27 cellular contexts compared by ENCODE assay signal in genomic region chr9:5900622-5901021, GRCh38. TPM values are rescaled to one million over a fixed set of nuclear protein-coding genes. Genes with fewer than 3 reads are reported as not detected.
"Had no signal": no experiment of that assay in that cellular context is flagged by ENCODE, and none has a peak within 500 bp of the region (broad histone marks: within the 10 kb centered on the region; RNA-seq: fewer than 3 reads in every experiment).

No MANE protein-coding gene starts in this region.

- H2AFZ ChIP-seq: neural progenitor cell, parathyroid adenoma had no signal

- H3K4me3 ChIP-seq: coronary artery, heart left ventricle, mucosa of descending colon, neural progenitor cell, right atrium auricular region, smooth muscle cell, suprapubic skin, thyroid gland, upper lobe of left lung, uterus had no signal

- H3K9me3 ChIP-seq: heart left ventricle, mucosa of descending colon, right atrium auricular region, suprapubic skin, thyroid gland, upper lobe of left lung, uterus had no signal

- H3K36me3 ChIP-seq: neural progenitor cell, thyroid gland, uterus had no signal

- H3K9me3 Mint-ChIP-seq: endodermal cell, natural killer cell, neural progenitor cell had no signal

- H3K4me1 ChIP-seq: neural progenitor cell, parathyroid adenoma, right atrium auricular region, suprapubic skin, upper lobe of left lung, uterus had no signal

- H3K4me2 ChIP-seq: neural progenitor cell, smooth muscle cell had no signal

- H3K4me3 Mint-ChIP-seq: endodermal cell, natural killer cell, neural progenitor cell had no signal

- H3K27ac ChIP-seq: coronary artery, heart left ventricle, neural progenitor cell, parathyroid adenoma, right atrium auricular region, suprapubic skin, thyroid gland, upper lobe of left lung, uterus had no signal

- H3K27ac Mint-ChIP-seq: endodermal cell, neural progenitor cell had no signal

- DNase-seq: effector CD4-positive, alpha-beta T cell; endodermal cell; heart left ventricle; hippocampal formation; mucosa of descending colon; natural killer cell; nucleus accumbens; stimulated activated CD4-positive, alpha-beta T cell treated with anti-CD3 and anti-CD28 coated beads, Interleukin-2, amount 100 ng/mL, for 48 hours; stimulated activated naive CD8-positive, alpha-beta T cell treated with anti-CD3 and anti-CD28 coated beads, Interleukin-15, Interleukin-2, amounts not matched to agents 100 U/mL and 50 U/mL, for 24 hours; thyroid gland; upper lobe of left lung; uterus had no signal

- H3K9ac ChIP-seq: neural progenitor cell, parathyroid adenoma had no signal

- ATAC-seq: heart left ventricle; mucosa of descending colon; natural killer cell; stimulated activated naive CD8-positive, alpha-beta T cell treated with anti-CD3 and anti-CD28 coated beads, Interleukin-15, Interleukin-2, amounts not matched to agents 100 U/mL and 50 U/mL, for 24 hours had no signal

- H3K79me2 ChIP-seq: parathyroid adenoma had no signal

- H3K27me3 ChIP-seq: heart left ventricle, neural progenitor cell, right atrium auricular region, suprapubic skin, thyroid gland, upper lobe of left lung, uterus had no signal

- H3K4me1 Mint-ChIP-seq: neural progenitor cell had no signal

RNA-seq across cellular contexts. Expression of gene MLANA, which starts 9.9 kb away (rescaled TPM):
- total RNA-seq: chondrocyte, dermis microvascular lymphatic vessel endothelial cell, endodermal cell, endothelial cell of umbilical vein, frontal cortex, glomerular endothelial cell, heart left ventricle, kidney epithelial cell, lung microvascular endothelial cell, mucosa of descending colon, natural killer cell, pulmonary artery endothelial cell, right atrium auricular region, smooth muscle cell, thyroid gland, upper lobe of left lung, uterus had no signal
- polyA plus RNA-seq: endothelial cell of umbilical vein, esophagus, heart left ventricle, smooth muscle cell had no signal
